26 cellular contexts compared by ENCODE assay signal in genomic region chr11:6648505-6648904, GRCh38. TPM values are rescaled to one million over a fixed set of nuclear protein-coding genes. Genes with fewer than 3 reads are reported as not detected.
A peak's percentile ranks its signal among the peaks of the same experiment; 100 is the strongest.
DNase-seq lines count a peak whose midpoint lies in the region; ATAC-seq, FAIRE-seq and TF ChIP-seq lines count a peak whose summit lies in the region.
"Had no signal": no experiment of that assay in that cellular context is flagged by ENCODE, and none has a peak within 500 bp of the region (broad histone marks: within the 10 kb centered on the region; RNA-seq: fewer than 3 reads in every experiment).

No MANE protein-coding gene starts in this region.

- H4K20me1 ChIP-seq in osteoblast (ENCODE audit: insufficient read depth, low read length): no peaks in the 10 kb centered on the region

- no peak for TF ChIP-seq POLR2A in heart left ventricle (IDR thresholded peaks at IDR 0.05)
- TF ChIP-seq POLR2A in H54 (IDR thresholded peaks at IDR 0.05; ENCODE audit: low read depth, low read length): no peak

- H3K79me2 ChIP-seq in osteoblast (ENCODE audit: insufficient read depth, low read length): no peaks in the 10 kb centered on the region

- 37 to 80% (median 58%) methylated on average over 1 of the region's 1 CpG for WGBS in heart left ventricle, 4 donors

- no peaks in the 10 kb centered on the region for H3K9me3 Mint-ChIP-seq in naive thymus-derived CD4-positive, alpha-beta T cell
- H3K9me3 Mint-ChIP-seq in activated T-helper 17 cell treated with anti-CD3 and anti-CD28 coated beads, Interleukin-2, amount 50 U/mL, for 72 hours: no peaks in the 10 kb centered on the region
- H3K9me3 Mint-ChIP-seq: brain, H9, nephron had no signal

- H3K27me3 Mint-ChIP-seq in naive thymus-derived CD4-positive, alpha-beta T cell: no peaks in the 10 kb centered on the region
- no peaks in the 10 kb centered on the region for H3K27me3 Mint-ChIP-seq in activated T-helper 17 cell treated with anti-CD3 and anti-CD28 coated beads, Interleukin-2, amount 50 U/mL, for 72 hours
- H3K27me3 Mint-ChIP-seq in T-helper 17 cell: no peaks in the 10 kb centered on the region
- H3K27me3 Mint-ChIP-seq: brain had no signal

- DNase-seq in heart left ventricle: no peak
- DNase-seq in Right ventricle myocardium inferior (ENCODE audit: missing footprints): no peak
- no peak for DNase-seq in SK-N-MC (ENCODE audit: low read depth, low spot score)
- DNase-seq in naive thymus-derived CD4-positive, alpha-beta T cell: no peak
- no peak for DNase-seq in H54 (ENCODE audit: insufficient read length, low spot score)
- no peak for DNase-seq in T-helper 17 cell
- DNase-seq in osteoblast (ENCODE audit: insufficient read length, low spot score, missing footprints): no peak
- DNase-seq: activated CD4-positive, alpha-beta T cell treated with anti-CD3 and anti-CD28 coated beads for 1 hour; activated CD8-positive, alpha-beta T cell treated with anti-CD3 and anti-CD28 coated beads, Interleukin-2, amount 10 ng/mL, durations not matched to agents 7 days and 5 days; activated T-cell treated with anti-CD3 and anti-CD28 coated beads, Interleukin-2, amount 50 U/mL, for 1 hour; C1 segment of cervical spinal cord; Calu3; effector memory CD4-positive, alpha-beta T cell; foreskin fibroblast; H9; NCI-H1694 treated with DMSO at 0.1 percent for 48 hours; NCI-H2171; NCI-H526; pancreas; stimulated activated CD4-positive, alpha-beta T cell treated with anti-CD3 and anti-CD28 coated beads, Interleukin-15, amount 100 ng/mL, for 24 hours had no signal

- POLR2A ChIA-PET in naive thymus-derived CD4-positive, alpha-beta T cell (lab: Charles Lee): interaction anchor here (0.7 to 6.0 kb wide), 14 partner anchors 11 to 248 kb away, joined by 3 to 57 read pairs (median 4); partner anchors contain the start of genes APBB1, TAF10 and TPP1

- CTCF ChIA-PET in naive thymus-derived CD4-positive, alpha-beta T cell (lab: Charles Lee): interaction anchor here (0.9 to 2.6 kb wide), 6 partner anchors 10 to 107 kb away, joined by 3 to 16 read pairs (median 6); partner anchors contain the start of genes MRPL17 and TPP1

- H3K27ac Mint-ChIP-seq in naive thymus-derived CD4-positive, alpha-beta T cell: no peak overlapping the region
- H3K27ac Mint-ChIP-seq in activated T-helper 17 cell treated with anti-CD3 and anti-CD28 coated beads, Interleukin-2, amount 50 U/mL, for 72 hours: no peak overlapping the region
- no peak overlapping the region for H3K27ac Mint-ChIP-seq in T-helper 17 cell
- H3K27ac Mint-ChIP-seq: activated CD8-positive, alpha-beta T cell treated with anti-CD3 and anti-CD28 coated beads, Interleukin-2, amount 10 ng/mL, durations not matched to agents 7 days and 5 days; brain; H9; nephron had no signal

- FAIRE-seq in H54 (lab: Jason Lieb, UNC): no peak
- FAIRE-seq: GM12892, pancreas, TTC549 had no signal

- peaks cover 0 to 67% (median 40%) of the 10 kb centered on the region in 12 donors for H3K4me1 ChIP-seq in heart left ventricle
- peaks cover 21 to 50% of the 10 kb centered on the region in 2 donors for H3K4me1 ChIP-seq in naive thymus-derived CD4-positive, alpha-beta T cell (ENCODE audit: control insufficient read depth in 2 of 2, insufficient read depth in 2 of 2, low read length in 2 of 2)
- H3K4me1 ChIP-seq in osteoblast (ENCODE audit: insufficient read depth, low read length): peaks cover 12% of the 10 kb centered on the region
- H3K4me1 ChIP-seq: pancreas had no signal

- H3K27ac ChIP-seq in heart left ventricle: peak overlapping the region in 7 of 12 donors; percentile 15 to 91 (median 81)
- H3K27ac ChIP-seq in SK-N-MC: peak overlapping the region; percentile 96
- peak overlapping the region; percentile 72 for H3K27ac ChIP-seq in naive thymus-derived CD4-positive, alpha-beta T cell (ENCODE audit: low read depth, low read length)
- no peak overlapping the region for H3K27ac ChIP-seq in osteoblast (ENCODE audit: low read depth, low read length)
- H3K27ac ChIP-seq: KMS-11, pancreas had no signal

- ATAC-seq in heart left ventricle: no peak
- ATAC-seq in Right ventricle myocardium inferior: no peak
- no peak for ATAC-seq in naive thymus-derived CD4-positive, alpha-beta T cell
- no peak for ATAC-seq in activated T-helper 17 cell treated with anti-CD3 and anti-CD28 coated beads, Interleukin-2, amount 50 U/mL, for 72 hours (replicated peaks)
- no peak for ATAC-seq in T-helper 17 cell
- ATAC-seq: activated CD8-positive, alpha-beta T cell treated with anti-CD3 and anti-CD28 coated beads, Interleukin-2, amount 10 ng/mL, durations not matched to agents 7 days and 5 days had no signal

- intact Hi-C loops in heart left ventricle (cut with DNase I) (loop anchor here in 2 of 10 donors (5.0 kb wide), 1 partner anchor 34 kb away; the partner anchor contains the start of gene MRPL17 (in 2 of the 2)), Right ventricle myocardium inferior (cut with DNase I) (loop anchor here (5.0 kb wide), 1 partner anchor 34 kb away; the partner anchor contains the start of gene MRPL17)
- intact Hi-C loops in naive thymus-derived CD4-positive, alpha-beta T cell (cut with micrococcal nuclease): no loop called here

- H3K36me3 ChIP-seq in heart left ventricle (peaks cover 0 to 4% (median 0%) of the 10 kb centered on the region in 9 donors), SK-N-MC (ENCODE audit: insufficient read depth, low read length) (peaks cover 22% of the 10 kb centered on the region), osteoblast (ENCODE audit: insufficient read depth, low read length) (no peaks in the 10 kb centered on the region)
- no peaks in the 10 kb centered on the region for H3K36me3 ChIP-seq in naive thymus-derived CD4-positive, alpha-beta T cell (ENCODE audit: control insufficient read depth in 2 of 3, insufficient read depth in 3 of 3, low read length in 3 of 3)
- H3K36me3 ChIP-seq: pancreas had no signal

- H3K4me2 ChIP-seq in osteoblast (ENCODE audit: insufficient read depth, low read length): no peak overlapping the region
- H3K4me2 ChIP-seq: KMS-11 had no signal

- H3K9me3 ChIP-seq in heart left ventricle (no peaks in the 10 kb centered on the region), SK-N-MC (ENCODE audit: low read depth, low read length) (no peaks in the 10 kb centered on the region), T-helper 17 cell (ENCODE audit: control insufficient read depth, low read length, poor library complexity, severe bottlenecking) (no peaks in the 10 kb centered on the region), osteoblast (ENCODE audit: low read depth, low read length) (no peaks in the 10 kb centered on the region)
- H3K9me3 ChIP-seq in naive thymus-derived CD4-positive, alpha-beta T cell (ENCODE audit: control insufficient read depth in 2 of 3, low read length in 3 of 3): no peaks in the 10 kb centered on the region
- H3K9me3 ChIP-seq: pancreas had no signal

- H3K4me1 Mint-ChIP-seq in naive thymus-derived CD4-positive, alpha-beta T cell: no peaks in the 10 kb centered on the region
- no peaks in the 10 kb centered on the region for H3K4me1 Mint-ChIP-seq in activated T-helper 17 cell treated with anti-CD3 and anti-CD28 coated beads, Interleukin-2, amount 50 U/mL, for 72 hours
- H3K4me1 Mint-ChIP-seq in T-helper 17 cell: no peaks in the 10 kb centered on the region
- H3K4me1 Mint-ChIP-seq: H9, nephron had no signal

- H3K36me3 Mint-ChIP-seq in naive thymus-derived CD4-positive, alpha-beta T cell: no peaks in the 10 kb centered on the region
- no peaks in the 10 kb centered on the region for H3K36me3 Mint-ChIP-seq in activated T-helper 17 cell treated with anti-CD3 and anti-CD28 coated beads, Interleukin-2, amount 50 U/mL, for 72 hours (ENCODE audit: low read depth)
- H3K36me3 Mint-ChIP-seq in T-helper 17 cell (ENCODE audit: low read depth): no peaks in the 10 kb centered on the region
- H3K36me3 Mint-ChIP-seq: brain had no signal

- TF ChIP-seq CTCF in heart left ventricle (IDR thresholded peaks at IDR 0.05) (no peak), osteoblast (IDR thresholded peaks at IDR 0.05; ENCODE audit: extremely low read depth, low read depth, low read length) (no peak)

- H2AFZ ChIP-seq in osteoblast (ENCODE audit: low read length): no peak overlapping the region

- peaks cover 0 to 3% (median 0%) of the 10 kb centered on the region in 9 donors for H3K27me3 ChIP-seq in heart left ventricle
- H3K27me3 ChIP-seq in naive thymus-derived CD4-positive, alpha-beta T cell (ENCODE audit: control insufficient read depth in 2 of 2, insufficient read depth in 2 of 2, low read length in 2 of 2): no peaks in the 10 kb centered on the region
- peaks cover 79% of the 10 kb centered on the region for H3K27me3 ChIP-seq in osteoblast (ENCODE audit: insufficient read depth, low read length)
- H3K27me3 ChIP-seq: pancreas had no signal

- no peak overlapping the region for H3K4me3 ChIP-seq in heart left ventricle
- H3K4me3 ChIP-seq in SK-N-MC: no peak overlapping the region
- no peak overlapping the region for H3K4me3 ChIP-seq in naive thymus-derived CD4-positive, alpha-beta T cell (ENCODE audit: low read length)
- no peak overlapping the region for H3K4me3 ChIP-seq in osteoblast (ENCODE audit: insufficient read depth, low read length)
- H3K4me3 ChIP-seq: pancreas had no signal

- no peak overlapping the region for H3K4me3 Mint-ChIP-seq in naive thymus-derived CD4-positive, alpha-beta T cell
- H3K4me3 Mint-ChIP-seq in activated T-helper 17 cell treated with anti-CD3 and anti-CD28 coated beads, Interleukin-2, amount 50 U/mL, for 72 hours: no peak overlapping the region
- no peak overlapping the region for H3K4me3 Mint-ChIP-seq in T-helper 17 cell
- H3K4me3 Mint-ChIP-seq: activated CD8-positive, alpha-beta T cell treated with anti-CD3 and anti-CD28 coated beads, Interleukin-2, amount 10 ng/mL, durations not matched to agents 7 days and 5 days; brain; H9; nephron had no signal

- H3K9ac ChIP-seq in SK-N-MC (ENCODE audit: insufficient read length): no peak overlapping the region
- H3K9ac ChIP-seq: KMS-11 had no signal

RNA-seq across cellular contexts. Expression of gene DCHS1, which starts 7.1 kb away (rescaled TPM):
- total RNA-seq in heart left ventricle (10 to 100 TPM in 6 of 9 donors, 1 to 10 TPM in 3; 5.5 to 19.6 (median 11.4) TPM), Right ventricle myocardium inferior (10.7 TPM), T-helper 17 cell (1 to 10 TPM; 1.8 to 8.0 TPM), osteoblast (0.59 and 1.1 TPM in 2 replicates)
- polyA plus RNA-seq in heart left ventricle: 1 to 10 TPM; 3.6 to 6.6 TPM
- total RNA-seq in naive thymus-derived CD4-positive, alpha-beta T cell: 10 to 100 TPM in 3 of 5 experiments, 1 to 10 TPM in 1, under 1 TPM in 1; 0.48 to 12.5 (median 10.9) TPM
- polyA plus RNA-seq in naive thymus-derived CD4-positive, alpha-beta T cell: 1 to 10 TPM; 2.7 to 4.8 TPM
- total RNA-seq in activated T-helper 17 cell treated with anti-CD3 and anti-CD28 coated beads, Interleukin-2, amount 50 U/mL, for 72 hours: 1 to 10 TPM in 1 of 2 donors, under 1 TPM in 1; 0.26 to 1.5 TPM

RNA-seq across cellular contexts. Expression of gene TPP1, which starts 29.3 kb away (rescaled TPM):
- total RNA-seq in heart left ventricle (100 to 1,000 TPM in 2 of 9 donors, 10 to 100 TPM in 7; 48.7 to 169 (median 81.2) TPM), Right ventricle myocardium inferior (81.5 TPM), T-helper 17 cell (10 to 100 TPM; 77.1 to 84.6 TPM), osteoblast (120 and 127 TPM in 2 replicates)
- 10 to 100 TPM; 38.5 to 39.5 TPM for polyA plus RNA-seq in heart left ventricle
- 100 to 1,000 TPM in 3 of 5 experiments, 10 to 100 TPM in 2; 49.9 to 160 (median 134) TPM for total RNA-seq in naive thymus-derived CD4-positive, alpha-beta T cell
- polyA plus RNA-seq in naive thymus-derived CD4-positive, alpha-beta T cell: 100 to 1,000 TPM in 1 of 2 donors, 10 to 100 TPM in 1; 91.6 to 116 TPM
- total RNA-seq in activated T-helper 17 cell treated with anti-CD3 and anti-CD28 coated beads, Interleukin-2, amount 50 U/mL, for 72 hours: 100 to 1,000 TPM in 1 of 2 donors, 10 to 100 TPM in 1; 75.7 to 172 TPM

RNA-seq across cellular contexts. Expression of gene MRPL17, which starts 34.6 kb away (rescaled TPM):
- 10 to 100 TPM; 31.0 to 58.0 (median 47.7) TPM for total RNA-seq in heart left ventricle
- 10 to 100 TPM; 56.8 to 70.9 TPM for polyA plus RNA-seq in heart left ventricle
- total RNA-seq in Right ventricle myocardium inferior: 44.8 TPM
- 10 to 100 TPM in 4 of 5 experiments, 1 to 10 TPM in 1; 10.0 to 70.3 (median 26.4) TPM for total RNA-seq in naive thymus-derived CD4-positive, alpha-beta T cell
- 10 to 100 TPM; 21.6 to 33.4 TPM for polyA plus RNA-seq in naive thymus-derived CD4-positive, alpha-beta T cell
- 10 to 100 TPM; 65.8 to 74.7 TPM for total RNA-seq in activated T-helper 17 cell treated with anti-CD3 and anti-CD28 coated beads, Interleukin-2, amount 50 U/mL, for 72 hours
- total RNA-seq in T-helper 17 cell: 10 to 100 TPM; 10.9 TPM
- 29.5 and 29.7 TPM in 2 replicates for total RNA-seq in osteoblast

RNA-seq across cellular contexts. Expression of gene TAF10, which starts 36.5 kb away (rescaled TPM):
- total RNA-seq in heart left ventricle (100 to 1,000 TPM in 4 of 9 donors, 10 to 100 TPM in 5; 42.3 to 153 (median 99.0) TPM), Right ventricle myocardium inferior (90.9 TPM), T-helper 17 cell (100 to 1,000 TPM; 124 to 132 TPM), osteoblast (23.5 and 28.0 TPM in 2 replicates)
- polyA plus RNA-seq in heart left ventricle: 100 to 1,000 TPM in 1 of 2 donors, 10 to 100 TPM in 1; 50.8 to 155 TPM
- total RNA-seq in naive thymus-derived CD4-positive, alpha-beta T cell: 100 to 1,000 TPM; 116 to 135 (median 128) TPM
- 100 to 1,000 TPM; 210 to 247 TPM for polyA plus RNA-seq in naive thymus-derived CD4-positive, alpha-beta T cell
- total RNA-seq in activated T-helper 17 cell treated with anti-CD3 and anti-CD28 coated beads, Interleukin-2, amount 50 U/mL, for 72 hours: 100 to 1,000 TPM in 1 of 2 donors, 10 to 100 TPM in 1; 82.2 to 106 TPM

RNA-seq across cellular contexts. Expression of gene ILK, which starts 44.9 kb away (rescaled TPM):
- total RNA-seq in heart left ventricle: 100 to 1,000 TPM; 177 to 259 (median 222) TPM
- 100 to 1,000 TPM; 220 to 288 TPM for polyA plus RNA-seq in heart left ventricle
- total RNA-seq in Right ventricle myocardium inferior: 233 TPM
- 100 to 1,000 TPM in 1 of 5 experiments, 10 to 100 TPM in 4; 34.4 to 165 (median 89.6) TPM for total RNA-seq in naive thymus-derived CD4-positive, alpha-beta T cell
- polyA plus RNA-seq in naive thymus-derived CD4-positive, alpha-beta T cell: 10 to 100 TPM; 67.8 to 79.7 TPM
- total RNA-seq in activated T-helper 17 cell treated with anti-CD3 and anti-CD28 coated beads, Interleukin-2, amount 50 U/mL, for 72 hours: 100 to 1,000 TPM in 1 of 2 donors, 10 to 100 TPM in 1; 85.0 to 113 TPM
- total RNA-seq in T-helper 17 cell: 10 to 100 TPM; 70.2 to 70.6 TPM
- 151 and 176 TPM in 2 replicates for total RNA-seq in osteoblast
